Comparison of ENCODE assay signal across 18 cellular contexts in the genomic region with DNA sequence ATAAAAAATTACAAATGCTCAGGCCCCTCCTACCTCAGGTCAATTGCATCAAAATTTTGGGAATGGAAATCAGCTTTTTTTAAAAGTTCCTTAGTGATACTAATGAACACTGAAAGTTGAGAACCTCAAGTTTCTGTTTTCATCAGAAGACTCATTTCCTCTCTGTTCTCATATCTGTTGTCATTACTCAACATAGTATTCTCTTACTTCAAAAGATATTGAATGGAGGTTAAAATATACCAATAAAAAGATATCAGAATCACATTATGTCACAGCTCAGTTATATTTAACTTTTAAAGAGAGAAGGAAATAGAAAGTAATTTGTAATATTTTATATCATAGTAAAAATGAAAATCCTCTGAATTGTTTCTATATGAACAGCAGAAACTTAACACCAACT.
"Had no signal": no experiment of that assay in that cellular context is flagged by ENCODE, and none has a peak within 500 bp of the region (broad histone marks: within the 10 kb centered on the region; RNA-seq: fewer than 3 reads in every experiment).

No MANE protein-coding gene starts in this region.

- H3K4me3 ChIP-seq: SJSA1, SK-N-MC had no signal

- H3K4me1 ChIP-seq: SJSA1 had no signal

- H3K27ac ChIP-seq: SJSA1, SK-N-MC had no signal

- H3K9me3 ChIP-seq: SJSA1 had no signal

- DNase-seq: KBM-7, NCI-H1092, NCI-H1105 treated with DMSO at 0.1 percent for 48 hours, NCI-H1417 treated with DMSO at 0.1 percent for 48 hours, NCI-H146, NCI-H1694 treated with DMSO at 0.1 percent for 48 hours, NCI-H1930, NCI-H2081, NCI-H2107, NCI-H2227 treated with DMSO at 0.1 percent for 48 hours, NCI-H524, NCI-H526 treated with DMSO at 0.1 percent for 48 hours, NCI-H748 treated with DMSO at 0.1 percent for 48 hours, Right ventricle myocardium superior, RPMI8226, SIG-M5 had no signal

- H3K36me3 ChIP-seq: SJSA1 had no signal

- H3K27me3 ChIP-seq: SJSA1 had no signal
